ENCODE assay signal across 33 cellular contexts in genomic region chr9:124440786-124441185, GRCh38. TPM values are rescaled to one million over a fixed set of nuclear protein-coding genes. Genes with fewer than 3 reads are reported as not detected.
"Had no signal": no experiment of that assay in that cellular context is flagged by ENCODE, and none has a peak within 500 bp of the region (broad histone marks: within the 10 kb centered on the region; RNA-seq: fewer than 3 reads in every experiment).

No MANE protein-coding gene starts in this region.

- H3K27ac ChIP-seq: ascending aorta, cardiac muscle cell, Peyer's patch, SJSA1 had no signal

- H3K36me3 Mint-ChIP-seq: activated naive CD4-positive, alpha-beta T cell treated with anti-CD3 and anti-CD28 coated beads, Interleukin-2, amount 10 ng/mL, durations not matched to agents 7 days and 5 days; activated naive CD8-positive, alpha-beta T cell had no signal

- H3K9me3 ChIP-seq: MG63, Peyer's patch, SJSA1, SK-N-SH had no signal

- H3K4me3 Mint-ChIP-seq: activated CD4-positive, alpha-beta T cell treated with anti-CD3 and anti-CD28 coated beads, Interleukin-2, amount 10 ng/mL, durations not matched to agents 24 days and 14 days; activated CD8-positive, alpha-beta T cell treated with anti-CD3 and anti-CD28 coated beads for 36 hours; activated naive CD4-positive, alpha-beta T cell treated with anti-CD3 and anti-CD28 coated beads, Interleukin-2, amount 10 ng/mL, durations not matched to agents 7 days and 5 days; activated naive CD8-positive, alpha-beta T cell; activated T-cell treated with anti-CD3 and anti-CD28 coated beads, Interleukin-2, amount 50 U/mL, for 72 hours; activated T-helper 17 cell treated with anti-CD3 and anti-CD28 coated beads, Interleukin-2, amount 50 U/mL, for 72 hours; T-helper 1 cell treated with Interleukin-12 subunit alpha and Interleukin-12 subunit beta and Interleukin-4 antibody, amounts not matched to agents 30 μg/mL and 1 μg/mL, for 36 hours; T-helper 2 cell treated with Interferon-gamma antibody and Interleukin-4, amounts not matched to agents 5 μg/mL and 100 μg/mL, for 36 hours had no signal

- H3K4me2 ChIP-seq: SK-N-SH had no signal

- DNase-seq: activated CD4-positive, alpha-beta T cell treated with anti-CD3 and anti-CD28 coated beads, Interleukin-2, amount 10 ng/mL, durations not matched to agents 24 days and 14 days; activated CD4-positive, alpha-beta T cell treated with anti-CD3 and anti-CD28 coated beads, Interleukin-2, amount 50 U/mL, for 4 hours; activated CD8-positive, alpha-beta T cell treated with anti-CD3 and anti-CD28 coated beads for 36 hours; activated gamma-delta T cell treated with Interleukin-2 at 50 U/mL for 16 hours; activated naive CD4-positive, alpha-beta T cell treated with anti-CD3 and anti-CD28 coated beads, Interleukin-2, amount 10 ng/mL, durations not matched to agents 7 days and 5 days; activated T-cell treated with anti-CD3 and anti-CD28 coated beads, Interleukin-2, amount 50 U/mL, for 1 hour; activated T-cell treated with anti-CD3 and anti-CD28 coated beads, Interleukin-2, amount 50 U/mL, for 72 hours; amygdala; Kasumi-1; KG1; MG63; NCI-H1048; NCI-H1105 treated with DMSO at 0.1 percent for 48 hours; NCI-H1436; NCI-H1694; NCI-H1930; NCI-H2081 treated with DMSO at 0.1 percent for 48 hours; NCI-H524 treated with DMSO at 0.1 percent for 48 hours; NK-92 treated with Interleukin-12 subunit alpha and Interleukin-12 subunit beta, amount 100 ng/mL, for 24 hours; PC-3; Peyer's patch; SHP77 treated with DMSO at 0.1 percent for 48 hours; SK-N-SH had no signal

- H3K27ac Mint-ChIP-seq: activated CD4-positive, alpha-beta T cell treated with anti-CD3 and anti-CD28 coated beads, Interleukin-2, amount 10 ng/mL, durations not matched to agents 24 days and 14 days; activated CD8-positive, alpha-beta T cell treated with anti-CD3 and anti-CD28 coated beads for 36 hours; activated naive CD4-positive, alpha-beta T cell treated with anti-CD3 and anti-CD28 coated beads, Interleukin-2, amount 10 ng/mL, durations not matched to agents 7 days and 5 days; activated naive CD8-positive, alpha-beta T cell; activated T-cell treated with anti-CD3 and anti-CD28 coated beads, Interleukin-2, amount 50 U/mL, for 72 hours; activated T-helper 17 cell treated with anti-CD3 and anti-CD28 coated beads, Interleukin-2, amount 50 U/mL, for 72 hours; T-helper 1 cell treated with Interleukin-12 subunit alpha and Interleukin-12 subunit beta and Interleukin-4 antibody, amounts not matched to agents 30 μg/mL and 1 μg/mL, for 36 hours; T-helper 2 cell treated with Interferon-gamma antibody and Interleukin-4, amounts not matched to agents 5 μg/mL and 100 μg/mL, for 36 hours had no signal

- H3K27me3 ChIP-seq: ascending aorta, cardiac muscle cell, MG63, Peyer's patch, SJSA1 had no signal

- ATAC-seq: activated CD8-positive, alpha-beta T cell treated with anti-CD3 and anti-CD28 coated beads for 36 hours; activated T-cell treated with anti-CD3 and anti-CD28 coated beads, Interleukin-2, amount 50 U/mL, for 72 hours; activated T-helper 17 cell treated with anti-CD3 and anti-CD28 coated beads, Interleukin-2, amount 50 U/mL, for 72 hours; PC-3 had no signal

- H3K4me1 Mint-ChIP-seq: activated CD4-positive, alpha-beta T cell treated with anti-CD3 and anti-CD28 coated beads, Interleukin-2, amount 10 ng/mL, durations not matched to agents 24 days and 14 days; activated naive CD4-positive, alpha-beta T cell treated with anti-CD3 and anti-CD28 coated beads, Interleukin-2, amount 10 ng/mL, durations not matched to agents 7 days and 5 days; activated T-helper 17 cell treated with anti-CD3 and anti-CD28 coated beads, Interleukin-2, amount 50 U/mL, for 72 hours had no signal

- H3K36me3 ChIP-seq: ascending aorta, cardiac muscle cell, MG63, Peyer's patch, SJSA1 had no signal

- H3K9ac ChIP-seq: SK-N-SH had no signal

- H3K4me3 ChIP-seq: ascending aorta, cardiac muscle cell, MG63, Peyer's patch, SJSA1 had no signal

- H3K9me3 Mint-ChIP-seq: activated CD4-positive, alpha-beta T cell treated with anti-CD3 and anti-CD28 coated beads, Interleukin-2, amount 10 ng/mL, durations not matched to agents 24 days and 14 days; activated CD8-positive, alpha-beta T cell treated with anti-CD3 and anti-CD28 coated beads for 36 hours; activated naive CD4-positive, alpha-beta T cell treated with anti-CD3 and anti-CD28 coated beads, Interleukin-2, amount 10 ng/mL, durations not matched to agents 7 days and 5 days; activated T-cell treated with anti-CD3 and anti-CD28 coated beads, Interleukin-2, amount 50 U/mL, for 72 hours; activated T-helper 17 cell treated with anti-CD3 and anti-CD28 coated beads, Interleukin-2, amount 50 U/mL, for 72 hours; T-helper 1 cell treated with Interleukin-12 subunit alpha and Interleukin-12 subunit beta and Interleukin-4 antibody, amounts not matched to agents 30 μg/mL and 1 μg/mL, for 36 hours; T-helper 2 cell treated with Interferon-gamma antibody and Interleukin-4, amounts not matched to agents 5 μg/mL and 100 μg/mL, for 36 hours had no signal

- H3K4me1 ChIP-seq: ascending aorta, Peyer's patch, SJSA1 had no signal

RNA-seq across cellular contexts. Expression of gene ADGRD2, which starts 9.5 kb away (rescaled TPM):
- total RNA-seq: activated CD4-positive, alpha-beta T cell treated with anti-CD3 and anti-CD28 coated beads, Interleukin-2, amount 10 ng/mL, durations not matched to agents 24 days and 14 days; activated CD8-positive, alpha-beta memory T cell treated with anti-CD3 and anti-CD28 coated beads for 36 hours; activated CD8-positive, alpha-beta T cell treated with anti-CD3 and anti-CD28 coated beads for 36 hours; activated T-cell treated with anti-CD3 and anti-CD28 coated beads, Interleukin-2, amount 50 U/mL, for 72 hours; activated T-helper 17 cell treated with anti-CD3 and anti-CD28 coated beads, Interleukin-2, amount 50 U/mL, for 72 hours; ascending aorta; cardiac muscle cell; NCI-H460; PC-3; Peyer's patch; SJSA1 had no signal
- polyA plus RNA-seq: adipose tissue, cardiac muscle cell had no signal
